Comparison of ENCODE assay signal across 28 cellular contexts in genomic region chr6:36700812-36701211, GRCh38. TPM values are rescaled to one million over a fixed set of nuclear protein-coding genes. Genes with fewer than 3 reads are reported as not detected.
DNase-seq lines count a peak whose midpoint lies in the region; ATAC-seq, FAIRE-seq and TF ChIP-seq lines count a peak whose summit lies in the region.
"Had no signal": no experiment of that assay in that cellular context is flagged by ENCODE, and none has a peak within 500 bp of the region (broad histone marks: within the 10 kb centered on the region; RNA-seq: fewer than 3 reads in every experiment).

No MANE protein-coding gene starts in this region.

- BruUV-seq in GM12878 (replicated peaks; lab: Mats Ljungman, UMichigan) = no TSS peak

- TF ChIP-seq EP300 in GM12878 (IDR thresholded peaks at IDR 0.05; ENCODE audit: borderline replicate concordance in 1 of 2, control insufficient read depth in 1 of 2, low read depth in 2 of 2, low read length in 2 of 2) = no peak

- no peak; the same call in 2 of the 3 replicates for ATAC-seq in GM12878
- peak; percentile 34 for ATAC-seq in upper lobe of right lung
- ATAC-seq: gastroesophageal sphincter, left ventricle myocardium superior had no signal

- H3K27me3 ChIP-seq in OCI-LY3 (ENCODE audit: low read depth, low read length) = no peaks in the 10 kb centered on the region
- no peaks in the 10 kb centered on the region for H3K27me3 ChIP-seq in GM12878 (replicated peaks in 1 of 2; ENCODE audit: control insufficient read depth in 2 of 2, insufficient read depth in 2 of 2, low read length in 1 of 2)
- H3K27me3 ChIP-seq in upper lobe of right lung = no peaks in the 10 kb centered on the region
- H3K27me3 ChIP-seq: ascending aorta, gastroesophageal sphincter, sigmoid colon, SJCRH30, tibial nerve had no signal

- SMC1A ChIA-PET in GM12878 (lab: Charles Lee; ENCODE audit: uncharacterized antibody, unreplicated experiment) = no interaction called here

- CTCF ChIA-PET in GM12878 (lab: Yijun Ruan, JAX) = interaction anchor here (0.6 to 4.0 kb wide), 8 partner anchors 8 to 358 kb away, joined by 3 to 27 read pairs (median 4); no protein-coding TSS in a partner anchor

- no peak overlapping the region for H3K4me3 ChIP-seq in OCI-LY3 (ENCODE audit: low read length)
- no peak overlapping the region for H3K4me3 ChIP-seq in GM12878
- no peak overlapping the region for H3K4me3 ChIP-seq in upper lobe of right lung
- H3K4me3 ChIP-seq: ascending aorta, gastroesophageal sphincter, GM23338, sigmoid colon, SJCRH30, stomach, tibial nerve had no signal

- H3K79me2 ChIP-seq in OCI-LY3 (ENCODE audit: low read length) (no peaks in the 10 kb centered on the region), GM12878 (ENCODE audit: control insufficient read depth, insufficient read depth, low read length) (no peaks in the 10 kb centered on the region)

- H3K36me3 ChIP-seq in OCI-LY3 (replicated peaks; ENCODE audit: low read depth, low read length) = no peaks in the 10 kb centered on the region
- no peaks in the 10 kb centered on the region for H3K36me3 ChIP-seq in GM12878 (ENCODE audit: control insufficient read depth in 2 of 2, insufficient read depth in 2 of 2, low read length in 1 of 2)
- no peaks in the 10 kb centered on the region for H3K36me3 ChIP-seq in upper lobe of right lung
- H3K36me3 ChIP-seq: ascending aorta, gastroesophageal sphincter, sigmoid colon, SJCRH30, stomach, tibial nerve had no signal

- intact Hi-C loops in GM12878 (cut with micrococcal nuclease; ENCODE audit: unreplicated experiment) (no loop called here), upper lobe of right lung (cut with DNase I) (no loop called here)

- TF ChIP-seq POLR2A in GM12878 (IDR thresholded peaks at IDR 0.05; ENCODE audit: low read depth, low read length) = no peak

- 67% methylated on average over 3 of the region's 3 CpGs for WGBS in GM12878 (ENCODE audit: insufficient coverage, insufficient replicate concordance, low lambda C conversion rate, missing lambda C conversion rate)

- H2AFZ ChIP-seq in OCI-LY3 (ENCODE audit: low read depth, low read length) (0 out of 2 replicates have a peak overlapping the region, but pooled peaks have one; percentile 23), GM12878 (ENCODE audit: control insufficient read depth, low read depth, low read length) (no peak overlapping the region)
- H2AFZ ChIP-seq: GM23338 had no signal

- RAD21 ChIA-PET in GM12878 (lab: Charles Lee; ENCODE audit: unreplicated experiment) = interaction anchor here (1.0 kb wide), 1 partner anchor 82 kb away, joined by 3 read pairs; no protein-coding TSS in a partner anchor

- H3K4me1 ChIP-seq in OCI-LY3 (ENCODE audit: low read length) (peaks cover 15% of the 10 kb centered on the region), GM12878 (ENCODE audit: control insufficient read depth, insufficient read depth, low read length) (no peaks in the 10 kb centered on the region), upper lobe of right lung (no peaks in the 10 kb centered on the region)
- H3K4me1 ChIP-seq: ascending aorta, gastroesophageal sphincter, sigmoid colon, tibial nerve had no signal

- TF ChIP-seq RAD21 in GM12878 (IDR thresholded peaks at IDR 0.05; ENCODE audit: insufficient read depth, low read depth, low read length) = no peak

- H3K4me2 ChIP-seq in OCI-LY3 (ENCODE audit: low read length) (peak overlapping the region; percentile 29), GM12878 (ENCODE audit: control insufficient read depth, insufficient read depth) (no peak overlapping the region)
- H3K4me2 ChIP-seq: GM23338, KMS-11 had no signal

- H3K9ac ChIP-seq in OCI-LY3 (ENCODE audit: low read length) (no peak overlapping the region; the same call in 1 of the 2 replicates), GM12878 (ENCODE audit: control insufficient read depth, insufficient read depth, low read length) (no peak overlapping the region)
- H3K9ac ChIP-seq: KMS-11 had no signal

- TF ChIP-seq CTCF in OCI-LY3 (IDR thresholded peaks at IDR 0.05; ENCODE audit: low read depth, low read length) (no peak), GM12878 (IDR thresholded peaks at IDR 0.05 in 2 of 3, conservative IDR thresholded peaks at IDR 0.05 in 1 of 3; ENCODE audit: control insufficient read depth in 2 of 3, extremely low read depth in 1 of 3, insufficient read depth in 1 of 3, low read depth in 3 of 3, low read length in 3 of 3) (no peak), upper lobe of right lung (IDR thresholded peaks at IDR 0.05) (no peak), GM13976 (IDR thresholded peaks at IDR 0.05; ENCODE audit: borderline replicate concordance, control extremely low read depth, extremely low read depth, insufficient read depth, missing control alignments) (no peak)

- H4K20me1 ChIP-seq in OCI-LY3 (ENCODE audit: insufficient read depth, low read length) = no peaks in the 10 kb centered on the region
- no peaks in the 10 kb centered on the region for H4K20me1 ChIP-seq in GM12878 (ENCODE audit: control insufficient read depth, insufficient read depth)

- DNase-seq in SIG-M5 treated with dmso at 0.1 percent for 504 hours (lab: John Stamatoyannopoulos, UW; ENCODE audit: unreplicated experiment) (peak; percentile 66), SIG-M5 (lab: John Stamatoyannopoulos, UW) (no peak), GM12878 (ENCODE audit: low read depth, low spot score) (no peak), upper lobe of right lung (no peak), NCI-H146 (lab: John Stamatoyannopoulos, UW) (no peak), GM13976 (ENCODE audit: low spot score) (no peak)
- no peak for DNase-seq in activated CD4-positive, CD25-positive, alpha-beta regulatory T cell treated with anti-CD3 and anti-CD28 coated beads, Interleukin-2, amount 50 U/mL, for 72 hours
- DNase-seq: activated CD4-positive, alpha-beta T cell treated with anti-CD3 and anti-CD28 coated beads, Interleukin-2, amount 50 U/mL, for 1 hour; activated naive CD8-positive, alpha-beta T cell treated with anti-CD3 and anti-CD28 coated beads for 36 hours; cortex of kidney; hypothalamus; left ventricle myocardium superior; NCI-H1092; NCI-H187 treated with DMSO at 0.1 percent for 48 hours; sigmoid colon; SJCRH30; stomach had no signal

- H3K27ac ChIP-seq in OCI-LY3 (ENCODE audit: low read length) (no peak overlapping the region), GM12878 (ENCODE audit: control insufficient read depth, insufficient read depth) (no peak overlapping the region), upper lobe of right lung (no peak overlapping the region)
- H3K27ac ChIP-seq: 22Rv1, ascending aorta, gastroesophageal sphincter, KMS-11, sigmoid colon, SJCRH30, stomach, tibial nerve, VCaP had no signal

- H3K9me3 ChIP-seq in OCI-LY3 (ENCODE audit: insufficient read depth, low read length) (no peaks in the 10 kb centered on the region), GM12878 (replicated peaks; ENCODE audit: control insufficient read depth, insufficient read depth, low read length) (no peaks in the 10 kb centered on the region), upper lobe of right lung (no peaks in the 10 kb centered on the region)
- H3K9me3 ChIP-seq: ascending aorta, gastroesophageal sphincter, sigmoid colon, SJCRH30, stomach, tibial nerve had no signal

- no peak for FAIRE-seq in GM12878 (lab: Jason Lieb, UNC)
- FAIRE-seq: G401.6 had no signal

- in situ Hi-C loops in GM12878 (cut with MboI) (no loop called here), GM13976 (cut with MboI; ENCODE audit: low sequenced_read_pairs, unreplicated experiment) (no loop called here)

- POLR2A ChIA-PET in GM12878 (lab: Charles Lee) = interaction anchor here (0.6 kb wide), 1 partner anchor 62 kb away, joined by 4 read pairs; no protein-coding TSS in a partner anchor

TF ChIP-seq in GM12878, 131 proteins besides CTCF, POLR2A, EP300 and RAD21 (continues in another document):
- 0 out of 2 replicates have a peak, but pooled peaks have one; percentile 5 for TF ChIP-seq SPI1 (IDR thresholded peaks at IDR 0.05; ENCODE audit: borderline replicate concordance, insufficient read depth, low read depth, low read length)

RNA-seq across cellular contexts. Expression of gene RAB44, which starts 3.2 kb away (rescaled TPM):
- 0.23 TPM in 1 of 2 replicates, not detected in the other for total RNA-seq in GM12878 (2013; cell fraction: nucleolus; rRNA removed)
- total RNA-seq in GM12878 (2014; rRNA removed) = 0.06 TPM in 1 of 2 replicates, not detected in the other
- not detected in 2 replicates for total RNA-seq in GM12878 (2014; rRNA removed; fragmentation: Illumina TruSeq; extraction: Trizol)
- total RNA-seq in GM12878 (2021) = 0.05 TPM in 1 of 2 replicates, not detected in the other
- polyA plus RNA-seq in GM12878 (2011; ENCODE audit: low read depth) = not detected
- polyA plus RNA-seq in GM12878 (2011; rRNA removed) = 0.05 TPM in 1 of 2 replicates, not detected in the other
- 0.05 and 0.06 TPM in 2 replicates for polyA plus RNA-seq in GM12878 (2011; cell fraction: cytosol; rRNA removed)
- polyA plus RNA-seq in GM12878 (2011; cell fraction: nucleus; rRNA removed) = 0.24 and 0.26 TPM in 2 replicates
- polyA plus RNA-seq in GM12878 (2012) = 0.03 and 0.05 TPM in 2 replicates
- 0.01 TPM in 1 of 2 replicates, not detected in the other for polyA plus RNA-seq in GM12878 (2014; fragmentation: Illumina TruSeq; extraction: Trizol)
- under 1 TPM in 1 of 2 experiments, not detected in 1; 0.02 TPM for polyA plus RNA-seq in GM12878 (2014; fragmentation: Nextera tagmentation; extraction: Ambion mirVana)
- 0.01 and 0.05 TPM in 2 replicates for polyA plus RNA-seq in GM12878 (2014; rRNA removed)
- under 1 TPM; 0.05 to 0.08 TPM for polyA plus RNA-seq in GM12878 (2016; fragmentation: Nextera tagmentation; extraction: Ambion mirVana)
- 0.05 TPM in 1 of 2 replicates, not detected in the other for polyA minus RNA-seq in GM12878 (2011; rRNA and poly(A)+ RNA removed)
- polyA minus RNA-seq in GM12878 (2011; cell fraction: cytosol; rRNA and poly(A)+ RNA removed) = not detected in 2 replicates
- not detected in 2 replicates for polyA minus RNA-seq in GM12878 (2011; cell fraction: nucleus; rRNA and poly(A)+ RNA removed)
- total RNA-seq in upper lobe of right lung = 0.96 TPM
- total RNA-seq: activated naive CD8-positive, alpha-beta T cell treated with anti-CD3 and anti-CD28 coated beads for 36 hours; GM23338; PC-3; SJCRH30 had no signal
- polyA plus RNA-seq: GM23338, neural cell had no signal

RNA-seq across cellular contexts. Expression of gene CDKN1A, which starts 22.3 kb away (rescaled TPM):
- 98.4 and 111 TPM in 2 replicates for total RNA-seq in GM12878 (2013; cell fraction: nucleolus; rRNA removed)
- total RNA-seq in GM12878 (2014; rRNA removed) = 186 and 198 TPM in 2 replicates
- total RNA-seq in GM12878 (2014; rRNA removed; fragmentation: Illumina TruSeq; extraction: Trizol) = 139 and 144 TPM in 2 replicates
- total RNA-seq in GM12878 (2021) = 315 and 321 TPM in 2 replicates
- polyA plus RNA-seq in GM12878 (2011; ENCODE audit: low read depth) = 50.2 TPM
- polyA plus RNA-seq in GM12878 (2011; rRNA removed) = 103 and 200 TPM in 2 replicates
- 275 and 303 TPM in 2 replicates for polyA plus RNA-seq in GM12878 (2011; cell fraction: cytosol; rRNA removed)
- 252 and 284 TPM in 2 replicates for polyA plus RNA-seq in GM12878 (2011; cell fraction: nucleus; rRNA removed)
- polyA plus RNA-seq in GM12878 (2012) = 129 and 156 TPM in 2 replicates
- polyA plus RNA-seq in GM12878 (2014; fragmentation: Illumina TruSeq; extraction: Trizol) = 154 and 232 TPM in 2 replicates
- 10 to 100 TPM; 25.2 to 48.4 TPM for polyA plus RNA-seq in GM12878 (2014; fragmentation: Nextera tagmentation; extraction: Ambion mirVana)
- 330 and 358 TPM in 2 replicates for polyA plus RNA-seq in GM12878 (2014; rRNA removed)
- 100 to 1,000 TPM; 604 to 637 TPM for polyA plus RNA-seq in GM12878 (2016; fragmentation: Nextera tagmentation; extraction: Ambion mirVana)
- polyA minus RNA-seq in GM12878 (2011; rRNA and poly(A)+ RNA removed) = 81.2 and 140 TPM in 2 replicates
- 55.9 and 57.9 TPM in 2 replicates for polyA minus RNA-seq in GM12878 (2011; cell fraction: cytosol; rRNA and poly(A)+ RNA removed)
- polyA minus RNA-seq in GM12878 (2011; cell fraction: nucleus; rRNA and poly(A)+ RNA removed) = 58.8 and 96.6 TPM in 2 replicates
- total RNA-seq in upper lobe of right lung = 151 TPM
